Comparison of ENCODE assay signal across 16 cellular contexts in genomic region chr12:50659690-50660424, GRCh38.
A peak's percentile ranks its signal among the peaks of the same experiment; 100 is the strongest.
DNase-seq lines count a peak whose midpoint lies in the region; ATAC-seq and TF ChIP-seq lines count a peak whose summit lies in the region.
"Had no signal": no experiment of that assay in that cellular context is flagged by ENCODE, and none has a peak within 500 bp of the region (broad histone marks: within the 10 kb centered on the region; RNA-seq: fewer than 3 reads in every experiment).

No MANE protein-coding gene starts in this region.

- H3K4me3 ChIP-seq in neutrophil (ENCODE audit: low read depth in 1 of 2, low read length in 1 of 2) (no peak overlapping the region), testis (no peak overlapping the region)
- H3K4me3 ChIP-seq: HAP-1, K562, spleen had no signal

- peak overlapping the region; percentile 7 for H3K27ac ChIP-seq in neutrophil
- no peak overlapping the region for H3K27ac ChIP-seq in testis
- H3K27ac ChIP-seq: spleen had no signal

- WGBS in testis, 2 donors: 80 to 92% methylated on average over 6 of the region's 6 CpGs

- no peak for ATAC-seq in GM21381 (IDR thresholded peaks at IDR 0.05; ENCODE audit: unreplicated experiment)
- no peak for ATAC-seq in HG03108 (IDR thresholded peaks at IDR 0.05; ENCODE audit: unreplicated experiment)
- ATAC-seq: K562 had no signal

- TF ChIP-seq CTCF in neutrophil (IDR thresholded peaks at IDR 0.05): no peak
- TF ChIP-seq CTCF in testis (IDR thresholded peaks at IDR 0.05): no peak

- H3K4me1 ChIP-seq in neutrophil (ENCODE audit: control insufficient read depth in 1 of 2, insufficient read depth in 1 of 2, low read depth in 1 of 2, low read length in 1 of 2) (peaks cover 6 to 8% of the 10 kb centered on the region in 2 experiments), testis (peaks cover 13% of the 10 kb centered on the region)

- no peaks in the 10 kb centered on the region for H3K27me3 ChIP-seq in neutrophil
- H3K27me3 ChIP-seq in testis: no peaks in the 10 kb centered on the region
- H3K27me3 ChIP-seq: spleen had no signal

- H3K9me3 ChIP-seq in neutrophil: no peaks in the 10 kb centered on the region
- H3K9me3 ChIP-seq in testis: no peaks in the 10 kb centered on the region
- H3K9me3 ChIP-seq: HAP-1, spleen had no signal

- peak; percentile 82 for DNase-seq in DMS53 (lab: John Stamatoyannopoulos, UW)
- peak; percentile 73 for DNase-seq in NCI-H2196 (lab: John Stamatoyannopoulos, UW; ENCODE audit: unreplicated experiment)
- DNase-seq in dermis blood vessel endothelial cell: peak; percentile 52
- DNase-seq in NCI-H2107 (lab: John Stamatoyannopoulos, UW): no peak
- no peak for DNase-seq in testis
- DNase-seq: activated CD4-positive, CD25-positive, alpha-beta regulatory T cell; erythroblast; immature natural killer cell; mesendoderm; NCI-H1105; spleen had no signal

- intact Hi-C loops in testis (cut with DNase I; ENCODE audit: low total_unique reads): no loop called here

- H3K36me3 ChIP-seq in neutrophil (peaks cover 28% of the 10 kb centered on the region), testis (ENCODE audit: low read depth, missing control alignments) (no peaks in the 10 kb centered on the region)
- H3K36me3 ChIP-seq: HAP-1 had no signal

- no peak for TF ChIP-seq POLR2A in testis (IDR thresholded peaks at IDR 0.05)

Comparison
In these comparisons a context has a peak if more than half of its experiments do, and no peak if none do; other contexts are left out.
1. DNase-seq: peak in DMS53 (single experiment), NCI-H2196 (single experiment) and dermis blood vessel endothelial cell (single experiment); none in NCI-H2107 (single experiment) and testis (single experiment).